Comparison of ENCODE assay signal across 1 cellular context in the genomic region with DNA sequence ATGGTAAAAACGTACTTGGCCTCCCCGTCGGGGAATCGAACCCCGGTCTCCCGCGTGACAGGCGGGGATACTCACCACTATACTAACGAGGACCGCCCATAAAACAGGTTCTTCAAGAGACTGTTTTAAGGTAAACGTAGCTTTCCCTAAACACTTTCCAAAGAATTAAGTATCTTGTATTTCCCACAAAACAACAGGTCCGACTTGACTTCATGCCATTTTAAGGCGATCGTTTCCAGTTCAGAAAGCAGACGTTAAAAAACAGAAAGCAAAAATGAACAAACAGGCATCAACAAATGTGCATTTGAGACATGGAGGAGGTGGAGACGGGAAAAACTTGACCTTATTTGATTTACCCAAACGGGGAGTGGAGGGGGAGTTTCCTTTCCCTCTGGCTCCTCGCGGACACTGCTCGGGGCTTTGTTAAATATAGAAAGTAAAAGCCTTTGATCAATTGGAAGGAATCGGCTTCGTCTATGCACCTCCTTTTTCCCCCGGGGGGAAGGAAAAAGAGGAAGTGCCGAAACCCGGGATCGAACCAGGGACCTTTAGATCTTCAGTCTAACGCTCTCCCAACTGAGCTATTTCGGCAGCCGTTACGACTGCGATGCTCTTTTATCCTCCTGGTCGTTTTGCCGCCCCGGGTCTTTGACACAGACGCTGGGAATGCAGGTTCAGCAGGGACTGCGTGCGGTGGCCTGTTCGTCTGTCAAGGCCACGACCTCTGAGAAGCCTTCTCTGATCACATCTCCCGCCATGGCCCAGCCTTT.
TF ChIP-seq lines count a peak whose summit lies in the region.

No MANE protein-coding gene starts in this region.

TF ChIP-seq in K562, 482 proteins besides CTCF, POLR2A, EP300 and RAD21 (continued from another document and continues in another):
- TF ChIP-seq, protein P1, sequence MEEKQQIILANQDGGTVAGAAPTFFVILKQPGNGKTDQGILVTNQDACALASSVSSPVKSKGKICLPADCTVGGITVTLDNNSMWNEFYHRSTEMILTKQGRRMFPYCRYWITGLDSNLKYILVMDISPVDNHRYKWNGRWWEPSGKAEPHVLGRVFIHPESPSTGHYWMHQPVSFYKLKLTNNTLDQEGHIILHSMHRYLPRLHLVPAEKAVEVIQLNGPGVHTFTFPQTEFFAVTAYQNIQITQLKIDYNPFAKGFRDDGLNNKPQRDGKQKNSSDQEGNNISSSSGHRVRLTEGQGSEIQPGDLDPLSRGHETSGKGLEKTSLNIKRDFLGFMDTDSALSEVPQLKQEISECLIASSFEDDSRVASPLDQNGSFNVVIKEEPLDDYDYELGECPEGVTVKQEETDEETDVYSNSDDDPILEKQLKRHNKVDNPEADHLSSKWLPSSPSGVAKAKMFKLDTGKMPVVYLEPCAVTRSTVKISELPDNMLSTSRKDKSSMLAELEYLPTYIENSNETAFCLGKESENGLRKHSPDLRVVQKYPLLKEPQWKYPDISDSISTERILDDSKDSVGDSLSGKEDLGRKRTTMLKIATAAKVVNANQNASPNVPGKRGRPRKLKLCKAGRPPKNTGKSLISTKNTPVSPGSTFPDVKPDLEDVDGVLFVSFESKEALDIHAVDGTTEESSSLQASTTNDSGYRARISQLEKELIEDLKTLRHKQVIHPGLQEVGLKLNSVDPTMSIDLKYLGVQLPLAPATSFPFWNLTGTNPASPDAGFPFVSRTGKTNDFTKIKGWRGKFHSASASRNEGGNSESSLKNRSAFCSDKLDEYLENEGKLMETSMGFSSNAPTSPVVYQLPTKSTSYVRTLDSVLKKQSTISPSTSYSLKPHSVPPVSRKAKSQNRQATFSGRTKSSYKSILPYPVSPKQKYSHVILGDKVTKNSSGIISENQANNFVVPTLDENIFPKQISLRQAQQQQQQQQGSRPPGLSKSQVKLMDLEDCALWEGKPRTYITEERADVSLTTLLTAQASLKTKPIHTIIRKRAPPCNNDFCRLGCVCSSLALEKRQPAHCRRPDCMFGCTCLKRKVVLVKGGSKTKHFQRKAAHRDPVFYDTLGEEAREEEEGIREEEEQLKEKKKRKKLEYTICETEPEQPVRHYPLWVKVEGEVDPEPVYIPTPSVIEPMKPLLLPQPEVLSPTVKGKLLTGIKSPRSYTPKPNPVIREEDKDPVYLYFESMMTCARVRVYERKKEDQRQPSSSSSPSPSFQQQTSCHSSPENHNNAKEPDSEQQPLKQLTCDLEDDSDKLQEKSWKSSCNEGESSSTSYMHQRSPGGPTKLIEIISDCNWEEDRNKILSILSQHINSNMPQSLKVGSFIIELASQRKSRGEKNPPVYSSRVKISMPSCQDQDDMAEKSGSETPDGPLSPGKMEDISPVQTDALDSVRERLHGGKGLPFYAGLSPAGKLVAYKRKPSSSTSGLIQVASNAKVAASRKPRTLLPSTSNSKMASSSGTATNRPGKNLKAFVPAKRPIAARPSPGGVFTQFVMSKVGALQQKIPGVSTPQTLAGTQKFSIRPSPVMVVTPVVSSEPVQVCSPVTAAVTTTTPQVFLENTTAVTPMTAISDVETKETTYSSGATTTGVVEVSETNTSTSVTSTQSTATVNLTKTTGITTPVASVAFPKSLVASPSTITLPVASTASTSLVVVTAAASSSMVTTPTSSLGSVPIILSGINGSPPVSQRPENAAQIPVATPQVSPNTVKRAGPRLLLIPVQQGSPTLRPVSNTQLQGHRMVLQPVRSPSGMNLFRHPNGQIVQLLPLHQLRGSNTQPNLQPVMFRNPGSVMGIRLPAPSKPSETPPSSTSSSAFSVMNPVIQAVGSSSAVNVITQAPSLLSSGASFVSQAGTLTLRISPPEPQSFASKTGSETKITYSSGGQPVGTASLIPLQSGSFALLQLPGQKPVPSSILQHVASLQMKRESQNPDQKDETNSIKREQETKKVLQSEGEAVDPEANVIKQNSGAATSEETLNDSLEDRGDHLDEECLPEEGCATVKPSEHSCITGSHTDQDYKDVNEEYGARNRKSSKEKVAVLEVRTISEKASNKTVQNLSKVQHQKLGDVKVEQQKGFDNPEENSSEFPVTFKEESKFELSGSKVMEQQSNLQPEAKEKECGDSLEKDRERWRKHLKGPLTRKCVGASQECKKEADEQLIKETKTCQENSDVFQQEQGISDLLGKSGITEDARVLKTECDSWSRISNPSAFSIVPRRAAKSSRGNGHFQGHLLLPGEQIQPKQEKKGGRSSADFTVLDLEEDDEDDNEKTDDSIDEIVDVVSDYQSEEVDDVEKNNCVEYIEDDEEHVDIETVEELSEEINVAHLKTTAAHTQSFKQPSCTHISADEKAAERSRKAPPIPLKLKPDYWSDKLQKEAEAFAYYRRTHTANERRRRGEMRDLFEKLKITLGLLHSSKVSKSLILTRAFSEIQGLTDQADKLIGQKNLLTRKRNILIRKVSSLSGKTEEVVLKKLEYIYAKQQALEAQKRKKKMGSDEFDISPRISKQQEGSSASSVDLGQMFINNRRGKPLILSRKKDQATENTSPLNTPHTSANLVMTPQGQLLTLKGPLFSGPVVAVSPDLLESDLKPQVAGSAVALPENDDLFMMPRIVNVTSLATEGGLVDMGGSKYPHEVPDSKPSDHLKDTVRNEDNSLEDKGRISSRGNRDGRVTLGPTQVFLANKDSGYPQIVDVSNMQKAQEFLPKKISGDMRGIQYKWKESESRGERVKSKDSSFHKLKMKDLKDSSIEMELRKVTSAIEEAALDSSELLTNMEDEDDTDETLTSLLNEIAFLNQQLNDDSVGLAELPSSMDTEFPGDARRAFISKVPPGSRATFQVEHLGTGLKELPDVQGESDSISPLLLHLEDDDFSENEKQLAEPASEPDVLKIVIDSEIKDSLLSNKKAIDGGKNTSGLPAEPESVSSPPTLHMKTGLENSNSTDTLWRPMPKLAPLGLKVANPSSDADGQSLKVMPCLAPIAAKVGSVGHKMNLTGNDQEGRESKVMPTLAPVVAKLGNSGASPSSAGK (IDR thresholded peaks at IDR 0.05), result peak; percentile 22; the same call in 1 of the 2 replicates
- TF ChIP-seq BRCA1 (IDR thresholded peaks at IDR 0.05) (no peak), BRCA1 (CRISPR knock-in tag; IDR thresholded peaks at IDR 0.05) (no peak), ZSCAN29 (IDR thresholded peaks at IDR 0.05) (peak; percentile 91), POLR3A (IDR thresholded peaks at IDR 0.05; ENCODE audit: borderline replicate concordance, extremely low read depth, insufficient read depth, insufficient read length) (peak; percentile 83), GATAD2A (IDR thresholded peaks at IDR 0.05) (no peak), ZNF253 (CRISPR knock-in tag; conservative IDR thresholded peaks at IDR 0.05) (no peak), ZNF431 (CRISPR knock-in tag; IDR thresholded peaks at IDR 0.05) (no peak), KLF6 (CRISPR knock-in tag; IDR thresholded peaks at IDR 0.05; ENCODE audit: borderline replicate concordance) (0 out of 2 replicates have a peak, but pooled peaks have one; percentile 18), ZNF282 (CRISPR knock-in tag; IDR thresholded peaks at IDR 0.05) (no peak), NRF1 (conservative IDR thresholded peaks at IDR 0.05 in 1 of 2, IDR thresholded peaks at IDR 0.05 in 1 of 2) (peak; percentile 31 to 49; a peak in 1 of 4 replicates), ZFP1 (CRISPR knock-in tag; IDR thresholded peaks at IDR 0.05) (no peak), TCFL5 (CRISPR knock-in tag; conservative IDR thresholded peaks at IDR 0.05) (no peak), ZNF76 (CRISPR knock-in tag; IDR thresholded peaks at IDR 0.05; ENCODE audit: borderline replicate concordance) (no peak), YBX1 (IDR thresholded peaks at IDR 0.05) (no peak), MYBL2 (IDR thresholded peaks at IDR 0.05; ENCODE audit: low read depth) (no peak), MYBL2 (CRISPR knock-in tag; IDR thresholded peaks at IDR 0.05; ENCODE audit: borderline replicate concordance) (no peak), STAT5A (IDR thresholded peaks at IDR 0.05; ENCODE audit: borderline replicate concordance, low read length) (no peak; the same call in 1 of the 2 replicates), POLR2B (IDR thresholded peaks at IDR 0.05; ENCODE audit: low read depth, partially characterized antibody) (no peak), MAZ (CRISPR knock-in tag; conservative IDR thresholded peaks at IDR 0.05 in 1 of 2, IDR thresholded peaks at IDR 0.05 in 1 of 2) (peak in 1 of 2 experiments; percentile 52; a peak in 1 of 4 replicates), SMARCE1 (IDR thresholded peaks at IDR 0.05) (0 out of 2 replicates have a peak, but pooled peaks have one; percentile 18), CEBPG (CRISPR knock-in tag; IDR thresholded peaks at IDR 0.05) (no peak), CEBPG (tag; conservative IDR thresholded peaks at IDR 0.05 in 1 of 2, IDR thresholded peaks at IDR 0.05 in 1 of 2) (no peak), KDM4B (IDR thresholded peaks at IDR 0.05; ENCODE audit: borderline replicate concordance in 2 of 2, low read depth in 1 of 2) (no peak; a peak in 1 of 4 replicates), MIER1 (IDR thresholded peaks at IDR 0.05; ENCODE audit: low read depth) (no peak), ZNF140 (CRISPR knock-in tag; IDR thresholded peaks at IDR 0.05) (no peak)
- TF ChIP-seq, protein P2, sequence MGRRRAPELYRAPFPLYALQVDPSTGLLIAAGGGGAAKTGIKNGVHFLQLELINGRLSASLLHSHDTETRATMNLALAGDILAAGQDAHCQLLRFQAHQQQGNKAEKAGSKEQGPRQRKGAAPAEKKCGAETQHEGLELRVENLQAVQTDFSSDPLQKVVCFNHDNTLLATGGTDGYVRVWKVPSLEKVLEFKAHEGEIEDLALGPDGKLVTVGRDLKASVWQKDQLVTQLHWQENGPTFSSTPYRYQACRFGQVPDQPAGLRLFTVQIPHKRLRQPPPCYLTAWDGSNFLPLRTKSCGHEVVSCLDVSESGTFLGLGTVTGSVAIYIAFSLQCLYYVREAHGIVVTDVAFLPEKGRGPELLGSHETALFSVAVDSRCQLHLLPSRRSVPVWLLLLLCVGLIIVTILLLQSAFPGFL (CRISPR knock-in tag; IDR thresholded peaks at IDR 0.05), result no peak
- TF ChIP-seq, protein P3, sequence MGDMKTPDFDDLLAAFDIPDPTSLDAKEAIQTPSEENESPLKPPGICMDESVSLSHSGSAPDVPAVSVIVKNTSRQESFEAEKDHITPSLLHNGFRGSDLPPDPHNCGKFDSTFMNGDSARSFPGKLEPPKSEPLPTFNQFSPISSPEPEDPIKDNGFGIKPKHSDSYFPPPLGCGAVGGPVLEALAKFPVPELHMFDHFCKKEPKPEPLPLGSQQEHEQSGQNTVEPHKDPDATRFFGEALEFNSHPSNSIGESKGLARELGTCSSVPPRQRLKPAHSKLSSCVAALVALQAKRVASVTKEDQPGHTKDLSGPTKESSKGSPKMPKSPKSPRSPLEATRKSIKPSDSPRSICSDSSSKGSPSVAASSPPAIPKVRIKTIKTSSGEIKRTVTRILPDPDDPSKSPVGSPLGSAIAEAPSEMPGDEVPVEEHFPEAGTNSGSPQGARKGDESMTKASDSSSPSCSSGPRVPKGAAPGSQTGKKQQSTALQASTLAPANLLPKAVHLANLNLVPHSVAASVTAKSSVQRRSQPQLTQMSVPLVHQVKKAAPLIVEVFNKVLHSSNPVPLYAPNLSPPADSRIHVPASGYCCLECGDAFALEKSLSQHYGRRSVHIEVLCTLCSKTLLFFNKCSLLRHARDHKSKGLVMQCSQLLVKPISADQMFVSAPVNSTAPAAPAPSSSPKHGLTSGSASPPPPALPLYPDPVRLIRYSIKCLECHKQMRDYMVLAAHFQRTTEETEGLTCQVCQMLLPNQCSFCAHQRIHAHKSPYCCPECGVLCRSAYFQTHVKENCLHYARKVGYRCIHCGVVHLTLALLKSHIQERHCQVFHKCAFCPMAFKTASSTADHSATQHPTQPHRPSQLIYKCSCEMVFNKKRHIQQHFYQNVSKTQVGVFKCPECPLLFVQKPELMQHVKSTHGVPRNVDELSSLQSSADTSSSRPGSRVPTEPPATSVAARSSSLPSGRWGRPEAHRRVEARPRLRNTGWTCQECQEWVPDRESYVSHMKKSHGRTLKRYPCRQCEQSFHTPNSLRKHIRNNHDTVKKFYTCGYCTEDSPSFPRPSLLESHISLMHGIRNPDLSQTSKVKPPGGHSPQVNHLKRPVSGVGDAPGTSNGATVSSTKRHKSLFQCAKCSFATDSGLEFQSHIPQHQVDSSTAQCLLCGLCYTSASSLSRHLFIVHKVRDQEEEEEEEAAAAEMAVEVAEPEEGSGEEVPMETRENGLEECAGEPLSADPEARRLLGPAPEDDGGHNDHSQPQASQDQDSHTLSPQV (IDR thresholded peaks at IDR 0.05), result peak; percentile 88
- TF ChIP-seq, protein P4, sequence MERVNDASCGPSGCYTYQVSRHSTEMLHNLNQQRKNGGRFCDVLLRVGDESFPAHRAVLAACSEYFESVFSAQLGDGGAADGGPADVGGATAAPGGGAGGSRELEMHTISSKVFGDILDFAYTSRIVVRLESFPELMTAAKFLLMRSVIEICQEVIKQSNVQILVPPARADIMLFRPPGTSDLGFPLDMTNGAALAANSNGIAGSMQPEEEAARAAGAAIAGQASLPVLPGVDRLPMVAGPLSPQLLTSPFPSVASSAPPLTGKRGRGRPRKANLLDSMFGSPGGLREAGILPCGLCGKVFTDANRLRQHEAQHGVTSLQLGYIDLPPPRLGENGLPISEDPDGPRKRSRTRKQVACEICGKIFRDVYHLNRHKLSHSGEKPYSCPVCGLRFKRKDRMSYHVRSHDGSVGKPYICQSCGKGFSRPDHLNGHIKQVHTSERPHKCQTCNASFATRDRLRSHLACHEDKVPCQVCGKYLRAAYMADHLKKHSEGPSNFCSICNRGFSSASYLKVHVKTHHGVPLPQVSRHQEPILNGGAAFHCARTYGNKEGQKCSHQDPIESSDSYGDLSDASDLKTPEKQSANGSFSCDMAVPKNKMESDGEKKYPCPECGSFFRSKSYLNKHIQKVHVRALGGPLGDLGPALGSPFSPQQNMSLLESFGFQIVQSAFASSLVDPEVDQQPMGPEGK (CRISPR knock-in tag; IDR thresholded peaks at IDR 0.05; ENCODE audit: borderline replicate concordance), result no peak; the same call in 1 of the 2 replicates
- TF ChIP-seq, protein P5, sequence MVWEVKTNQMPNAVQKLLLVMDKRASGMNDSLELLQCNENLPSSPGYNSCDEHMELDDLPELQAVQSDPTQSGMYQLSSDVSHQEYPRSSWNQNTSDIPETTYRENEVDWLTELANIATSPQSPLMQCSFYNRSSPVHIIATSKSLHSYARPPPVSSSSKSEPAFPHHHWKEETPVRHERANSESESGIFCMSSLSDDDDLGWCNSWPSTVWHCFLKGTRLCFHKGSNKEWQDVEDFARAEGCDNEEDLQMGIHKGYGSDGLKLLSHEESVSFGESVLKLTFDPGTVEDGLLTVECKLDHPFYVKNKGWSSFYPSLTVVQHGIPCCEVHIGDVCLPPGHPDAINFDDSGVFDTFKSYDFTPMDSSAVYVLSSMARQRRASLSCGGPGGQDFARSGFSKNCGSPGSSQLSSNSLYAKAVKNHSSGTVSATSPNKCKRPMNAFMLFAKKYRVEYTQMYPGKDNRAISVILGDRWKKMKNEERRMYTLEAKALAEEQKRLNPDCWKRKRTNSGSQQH (CRISPR knock-in tag; IDR thresholded peaks at IDR 0.05), result no peak
- TF ChIP-seq, protein P6, sequence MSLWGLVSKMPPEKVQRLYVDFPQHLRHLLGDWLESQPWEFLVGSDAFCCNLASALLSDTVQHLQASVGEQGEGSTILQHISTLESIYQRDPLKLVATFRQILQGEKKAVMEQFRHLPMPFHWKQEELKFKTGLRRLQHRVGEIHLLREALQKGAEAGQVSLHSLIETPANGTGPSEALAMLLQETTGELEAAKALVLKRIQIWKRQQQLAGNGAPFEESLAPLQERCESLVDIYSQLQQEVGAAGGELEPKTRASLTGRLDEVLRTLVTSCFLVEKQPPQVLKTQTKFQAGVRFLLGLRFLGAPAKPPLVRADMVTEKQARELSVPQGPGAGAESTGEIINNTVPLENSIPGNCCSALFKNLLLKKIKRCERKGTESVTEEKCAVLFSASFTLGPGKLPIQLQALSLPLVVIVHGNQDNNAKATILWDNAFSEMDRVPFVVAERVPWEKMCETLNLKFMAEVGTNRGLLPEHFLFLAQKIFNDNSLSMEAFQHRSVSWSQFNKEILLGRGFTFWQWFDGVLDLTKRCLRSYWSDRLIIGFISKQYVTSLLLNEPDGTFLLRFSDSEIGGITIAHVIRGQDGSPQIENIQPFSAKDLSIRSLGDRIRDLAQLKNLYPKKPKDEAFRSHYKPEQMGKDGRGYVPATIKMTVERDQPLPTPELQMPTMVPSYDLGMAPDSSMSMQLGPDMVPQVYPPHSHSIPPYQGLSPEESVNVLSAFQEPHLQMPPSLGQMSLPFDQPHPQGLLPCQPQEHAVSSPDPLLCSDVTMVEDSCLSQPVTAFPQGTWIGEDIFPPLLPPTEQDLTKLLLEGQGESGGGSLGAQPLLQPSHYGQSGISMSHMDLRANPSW (CRISPR knock-in tag; IDR thresholded peaks at IDR 0.05), result no peak
